Comparison of ENCODE assay signal across 27 cellular contexts in genomic region chr14:88490168-88490567, GRCh38.
"Had no signal": no experiment of that assay in that cellular context is flagged by ENCODE, and none has a peak within 500 bp of the region (broad histone marks: within the 10 kb centered on the region; RNA-seq: fewer than 3 reads in every experiment).

No MANE protein-coding gene starts in this region.

- H3K27ac Mint-ChIP-seq: naive thymus-derived CD8-positive, alpha-beta T cell; nephron; stimulated activated memory B cell treated with anti-CD40 and anti-IgM and Interleukin-4, amounts not matched to agents 10 μg/mL and 1 μg/mL and 100 μg/mL, for 72 hours; stimulated activated naive CD8-positive, alpha-beta T cell treated with anti-CD3 and anti-CD28 coated beads, Interleukin-15, amount 100 ng/mL, for 72 hours had no signal

- H3K4me3 ChIP-seq: heart right ventricle, hepatocyte, left lung, lung, pancreas, prostate gland, sigmoid colon, spleen, transverse colon, upper lobe of left lung, vagina had no signal

- H3K4me2 ChIP-seq: hepatocyte had no signal

- H3K27ac ChIP-seq: heart right ventricle, hepatocyte, left lung, pancreas, prostate gland, sigmoid colon, spleen, transverse colon, upper lobe of left lung, vagina had no signal

- H3K79me2 ChIP-seq: hepatocyte had no signal

- DNase-seq: heart right ventricle; kidney glomerular epithelial cell; left colon; left lung; naive thymus-derived CD8-positive, alpha-beta T cell; nucleus accumbens; pancreas; posterior cingulate gyrus; retina; right cardiac atrium; sigmoid colon; small intestine; spleen; stimulated activated CD4-positive, alpha-beta T cell treated with anti-CD3 and anti-CD28 coated beads, Interleukin-4, amount 100 ng/mL, for 24 hours; stimulated activated CD8-positive, alpha-beta memory T cell treated with anti-CD3 and anti-CD28 coated beads, Interleukin-4, amount 100 ng/mL, for 48 hours; stimulated activated naive CD4-positive, alpha-beta T cell treated with Interleukin-2 at 50 U/mL for 16 hours; stimulated activated naive CD8-positive, alpha-beta T cell treated with anti-CD3 and anti-CD28 coated beads, Interleukin-15, amount 100 ng/mL, for 72 hours; substantia nigra; transverse colon had no signal

- H3K36me3 ChIP-seq: pancreas had no signal

- H3K36me3 Mint-ChIP-seq: naive thymus-derived CD8-positive, alpha-beta T cell; stimulated activated memory B cell treated with anti-CD40 and anti-IgM and Interleukin-4, amounts not matched to agents 10 μg/mL and 1 μg/mL and 100 μg/mL, for 72 hours had no signal

- ATAC-seq: heart right ventricle; left colon; left lung; naive thymus-derived CD8-positive, alpha-beta T cell; pancreas; right cardiac atrium; stimulated activated memory B cell treated with anti-CD40 and anti-IgM and Interleukin-4, amounts not matched to agents 10 μg/mL and 1 μg/mL and 100 μg/mL, for 72 hours; stimulated activated naive CD8-positive, alpha-beta T cell treated with anti-CD3 and anti-CD28 coated beads, Interleukin-15, amount 100 ng/mL, for 72 hours had no signal

- H2AFZ ChIP-seq: hepatocyte had no signal

- H3K4me3 Mint-ChIP-seq: naive thymus-derived CD8-positive, alpha-beta T cell; nephron; neural crest cell; stimulated activated memory B cell treated with anti-CD40 and anti-IgM and Interleukin-4, amounts not matched to agents 10 μg/mL and 1 μg/mL and 100 μg/mL, for 72 hours; stimulated activated naive CD8-positive, alpha-beta T cell treated with anti-CD3 and anti-CD28 coated beads, Interleukin-15, amount 100 ng/mL, for 72 hours had no signal

- H3K9me3 ChIP-seq: heart right ventricle, left lung, pancreas, prostate gland, sigmoid colon, spleen, transverse colon, upper lobe of left lung, vagina had no signal

- H3K4me1 Mint-ChIP-seq: nephron; stimulated activated naive CD8-positive, alpha-beta T cell treated with anti-CD3 and anti-CD28 coated beads, Interleukin-15, amount 100 ng/mL, for 72 hours had no signal

- H3K4me1 ChIP-seq: left lung, pancreas, prostate gland, vagina had no signal

- H3K9me3 Mint-ChIP-seq: naive thymus-derived CD8-positive, alpha-beta T cell; nephron; neural crest cell; stimulated activated memory B cell treated with anti-CD40 and anti-IgM and Interleukin-4, amounts not matched to agents 10 μg/mL and 1 μg/mL and 100 μg/mL, for 72 hours; stimulated activated naive CD8-positive, alpha-beta T cell treated with anti-CD3 and anti-CD28 coated beads, Interleukin-15, amount 100 ng/mL, for 72 hours had no signal

- H3K27me3 ChIP-seq: heart right ventricle, hepatocyte, left lung, pancreas, sigmoid colon, spleen, transverse colon, upper lobe of left lung, vagina had no signal
